13 cellular contexts compared by ENCODE assay signal in the genomic region with DNA sequence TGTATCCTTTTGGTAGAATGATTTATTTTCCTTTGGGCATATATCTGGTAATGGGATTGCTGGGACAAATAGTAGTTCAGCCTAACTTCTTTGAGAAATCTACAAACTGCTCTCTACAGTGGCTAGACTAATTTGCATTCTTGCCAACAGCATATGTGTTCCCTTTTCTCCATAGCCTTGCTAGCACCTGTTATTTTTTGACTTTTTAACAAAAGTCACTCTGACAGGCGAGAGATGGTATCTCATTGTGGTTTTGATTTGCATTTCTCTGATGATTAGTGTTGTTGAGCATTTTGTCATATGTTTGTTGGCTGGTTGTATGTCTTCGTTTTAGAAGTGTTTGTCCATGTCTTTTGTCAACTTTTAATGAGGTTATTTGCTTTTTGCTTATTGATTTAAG.
DNase-seq lines count a peak whose midpoint lies in the region; ATAC-seq, FAIRE-seq and TF ChIP-seq lines count a peak whose summit lies in the region.
"Had no signal": no experiment of that assay in that cellular context is flagged by ENCODE, and none has a peak within 500 bp of the region (broad histone marks: within the 10 kb centered on the region; RNA-seq: fewer than 3 reads in every experiment).

No MANE protein-coding gene starts in this region.

- CTCF ChIA-PET in HEK293T (lab: Yijun Ruan, JAX), result interaction anchor here (1.0 to 1.1 kb wide), 2 partner anchors 110 to 552 kb away, joined by 3 to 4 read pairs; no protein-coding TSS in a partner anchor

- peak; percentile 97 for DNase-seq in NCI-H526 treated with DMSO at 0.1 percent for 48 hours (lab: John Stamatoyannopoulos, UW)
- DNase-seq in HEK293T (ENCODE audit: extremely low spot score), result no peak
- DNase-seq in GM19239 (ENCODE audit: insufficient read length, low spot score), result no peak
- no peak for DNase-seq in stimulated activated naive CD4-positive, alpha-beta T cell treated with Interleukin-2 at 50 U/mL for 16 hours (lab: John Stamatoyannopoulos, UW)
- DNase-seq: activated CD4-positive, alpha-beta T cell treated with anti-CD3 and anti-CD28 coated beads, Interleukin-2, amount 10 ng/mL, durations not matched to agents 24 days and 14 days; HFFc6; left ventricle myocardium inferior; NCI-H1436; NCI-H510A had no signal

- POLR2A ChIA-PET in HEK293T (lab: Yijun Ruan, JAX), result no interaction called here

- FAIRE-seq in GM19239 (lab: Jason Lieb, UNC), result no peak

- ATAC-seq in GM18870 (IDR thresholded peaks at IDR 0.05; ENCODE audit: unreplicated experiment) (peak; percentile 83), GM21723 (IDR thresholded peaks at IDR 0.05; ENCODE audit: unreplicated experiment) (peak; percentile 65), HG03095 (IDR thresholded peaks at IDR 0.05; ENCODE audit: unreplicated experiment) (peak; percentile 42), GM21529 (IDR thresholded peaks at IDR 0.05; ENCODE audit: unreplicated experiment) (no peak)

TF ChIP-seq in HEK293T, 16 proteins besides CTCF, POLR2A, EP300 and RAD21:
- no peak for TF ChIP-seq FOXA1 (IDR thresholded peaks at IDR 0.05)
- no peak for TF ChIP-seq FOXM1 (IDR thresholded peaks at IDR 0.05; ENCODE audit: borderline replicate concordance)
- no peak for TF ChIP-seq L3MBTL2 (conservative IDR thresholded peaks at IDR 0.05)
- TF ChIP-seq TARDBP (IDR thresholded peaks at IDR 0.05), result no peak
- TF ChIP-seq, protein P1, sequence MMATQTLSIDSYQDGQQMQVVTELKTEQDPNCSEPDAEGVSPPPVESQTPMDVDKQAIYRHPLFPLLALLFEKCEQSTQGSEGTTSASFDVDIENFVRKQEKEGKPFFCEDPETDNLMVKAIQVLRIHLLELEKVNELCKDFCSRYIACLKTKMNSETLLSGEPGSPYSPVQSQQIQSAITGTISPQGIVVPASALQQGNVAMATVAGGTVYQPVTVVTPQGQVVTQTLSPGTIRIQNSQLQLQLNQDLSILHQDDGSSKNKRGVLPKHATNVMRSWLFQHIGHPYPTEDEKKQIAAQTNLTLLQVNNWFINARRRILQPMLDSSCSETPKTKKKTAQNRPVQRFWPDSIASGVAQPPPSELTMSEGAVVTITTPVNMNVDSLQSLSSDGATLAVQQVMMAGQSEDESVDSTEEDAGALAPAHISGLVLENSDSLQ (IDR thresholded peaks at IDR 0.05), result no peak
